In the genomic region with DNA sequence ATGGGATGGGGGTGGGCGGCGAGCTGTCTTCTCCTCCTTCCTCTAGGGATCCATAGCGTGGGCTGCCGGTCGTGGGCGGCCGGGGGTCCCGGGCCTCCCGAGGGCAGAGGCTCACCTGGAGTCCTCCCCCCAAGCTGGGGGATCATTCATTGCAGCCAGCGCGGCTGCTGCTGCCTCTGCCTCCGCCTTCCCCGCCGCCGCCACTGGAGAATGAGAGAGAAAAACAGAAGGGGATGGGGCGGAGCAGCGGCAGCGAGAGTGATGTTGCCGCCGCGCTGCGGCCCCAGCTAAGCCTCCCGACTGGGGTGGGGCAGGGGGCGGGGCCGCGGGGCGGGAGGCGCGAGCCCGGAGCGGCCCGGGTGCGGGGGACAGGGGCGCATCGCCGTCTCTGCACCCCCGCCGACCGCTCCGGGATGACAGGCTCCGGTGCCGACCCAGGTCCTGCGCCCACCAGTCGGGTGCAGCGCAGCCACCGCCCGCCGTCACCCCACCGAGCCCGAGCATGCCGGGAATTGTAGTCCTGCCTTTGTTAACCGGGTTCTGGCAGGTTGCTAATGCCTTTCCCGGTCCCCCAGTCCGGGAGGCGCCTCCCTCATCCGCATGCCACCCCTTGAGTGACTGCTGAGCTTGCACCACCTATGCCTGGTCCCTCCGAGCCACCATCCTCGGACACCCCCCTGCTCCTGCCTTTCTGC, we compare ENCODE assay signal across 8 cellular contexts. TPM values are rescaled to one million over a fixed set of nuclear protein-coding genes. Genes with fewer than 3 reads are reported as not detected.
DNase-seq lines count a peak whose midpoint lies in the region; ATAC-seq and TF ChIP-seq lines count a peak whose summit lies in the region.

A gene (minus strand): TSS at position 225 of the 695 bp plus-strand sequence. CDS start 580 bp downstream, outside the sequence.

- H3K9me3 Mint-ChIP-seq in CD4-positive, alpha-beta T cell: no peaks in the 10 kb centered on the region
- no peaks in the 10 kb centered on the region for H3K9me3 Mint-ChIP-seq in nephron progenitor cell
- H3K9me3 Mint-ChIP-seq in stimulated activated naive CD8-positive, alpha-beta T cell treated with anti-CD3 and anti-CD28 coated beads, Interleukin-15, Interleukin-2, amounts not matched to agents 100 ng/mL and 50 ng/mL, for 24 hours: no peaks in the 10 kb centered on the region

- peak; percentile 56 to 76 (median 68) for DNase-seq in CD4-positive, alpha-beta T cell
- DNase-seq in RWPE2 (ENCODE audit: low spot score) (peak; percentile 77), fibroblast of villous mesenchyme (ENCODE audit: low read depth) (peak; percentile 52), nephron progenitor cell (peak; percentile 79)
- peak; percentile 90 for DNase-seq in activated effector memory CD4-positive, alpha-beta T cell treated with anti-CD3 and anti-CD28 coated beads, Interleukin-2, amount 50 U/mL, for 16 hours

- TF ChIP-seq CTCF in CD4-positive, alpha-beta T cell (IDR thresholded peaks at IDR 0.05): no peak
- TF ChIP-seq CTCF in RWPE2 (IDR thresholded peaks at IDR 0.05; ENCODE audit: poor library complexity, severe bottlenecking) (no peak), fibroblast of villous mesenchyme (IDR thresholded peaks at IDR 0.05; ENCODE audit: insufficient read depth, low read depth, low read length) (no peak), nephron progenitor cell (IDR thresholded peaks at IDR 0.05) (no peak)

- no peaks in the 10 kb centered on the region for H3K9me3 ChIP-seq in CD4-positive, alpha-beta T cell (ENCODE audit: control insufficient read depth, low read length)
- H3K9me3 ChIP-seq in KOPT-K1 (ENCODE audit: insufficient read depth, low read length, poor library complexity, severe bottlenecking): no peaks in the 10 kb centered on the region
- no peaks in the 10 kb centered on the region for H3K9me3 ChIP-seq in RWPE2 (ENCODE audit: severe bottlenecking)

- H3K36me3 Mint-ChIP-seq in CD4-positive, alpha-beta T cell (ENCODE audit: low read depth): no peaks in the 10 kb centered on the region
- H3K36me3 Mint-ChIP-seq in nephron progenitor cell (ENCODE audit: low read depth): peaks cover 21% of the 10 kb centered on the region
- H3K36me3 Mint-ChIP-seq in stimulated activated naive CD8-positive, alpha-beta T cell treated with anti-CD3 and anti-CD28 coated beads, Interleukin-15, Interleukin-2, amounts not matched to agents 100 ng/mL and 50 ng/mL, for 24 hours (ENCODE audit: low read depth): no peaks in the 10 kb centered on the region

- H3K4me3 Mint-ChIP-seq in CD4-positive, alpha-beta T cell: peak within 1 kb of the TSS; percentile 92
- H3K4me3 Mint-ChIP-seq in nephron progenitor cell: peak within 1 kb of the TSS; percentile 87
- peak within 1 kb of the TSS; percentile 82 for H3K4me3 Mint-ChIP-seq in stimulated activated naive CD8-positive, alpha-beta T cell treated with anti-CD3 and anti-CD28 coated beads, Interleukin-15, Interleukin-2, amounts not matched to agents 100 ng/mL and 50 ng/mL, for 24 hours

- CTCF ChIA-PET in CD4-positive, alpha-beta T cell (lab: Charles Lee): interaction anchor here (0.5 to 1.3 kb wide), 3 partner anchors 9 to 73 kb away, joined by 3 to 5 read pairs (median 5); no protein-coding TSS in a partner anchor

- no peaks in the 10 kb centered on the region for H3K36me3 ChIP-seq in KOPT-K1 (ENCODE audit: insufficient read depth, low read length)
- H3K36me3 ChIP-seq in RWPE2 (ENCODE audit: low read depth): no peaks in the 10 kb centered on the region

- H3K27ac ChIP-seq in CD4-positive, alpha-beta T cell (ENCODE audit: low read depth, low read length): no peak within 1 kb of the TSS
- H3K27ac ChIP-seq in KOPT-K1 (ENCODE audit: low read depth, low read length, poor library complexity, severe bottlenecking) (peak within 1 kb of the TSS; percentile 59), RWPE2 (ENCODE audit: poor library complexity, severe bottlenecking) (peak within 1 kb of the TSS; percentile 43)

- H3K4me3 ChIP-seq in RWPE2 (ENCODE audit: severe bottlenecking) (peak within 1 kb of the TSS; percentile 69), fibroblast of villous mesenchyme (ENCODE audit: low read depth, low read length) (peak within 1 kb of the TSS; percentile 81)

- peaks cover 18% of the 10 kb centered on the region for H3K4me1 Mint-ChIP-seq in CD4-positive, alpha-beta T cell (ENCODE audit: low read depth)
- H3K4me1 Mint-ChIP-seq in nephron progenitor cell: peaks cover 48% of the 10 kb centered on the region
- H3K4me1 Mint-ChIP-seq in stimulated activated naive CD8-positive, alpha-beta T cell treated with anti-CD3 and anti-CD28 coated beads, Interleukin-15, Interleukin-2, amounts not matched to agents 100 ng/mL and 50 ng/mL, for 24 hours (ENCODE audit: low read depth): peaks cover 5% of the 10 kb centered on the region

- peak; percentile 95 for ATAC-seq in CD4-positive, alpha-beta T cell (ENCODE audit: poor library complexity)
- ATAC-seq in GM21423 (IDR thresholded peaks at IDR 0.05; ENCODE audit: unreplicated experiment) (peak; percentile 65), RWPE2 (ENCODE audit: low read depth) (peak; percentile 70)

- H3K4me1 ChIP-seq in RWPE2 (ENCODE audit: insufficient read depth, poor library complexity, severe bottlenecking): peaks cover 12% of the 10 kb centered on the region

- POLR2A ChIA-PET in CD4-positive, alpha-beta T cell (lab: Charles Lee): interaction anchor here (0.7 to 2.2 kb wide), 7 partner anchors 8 to 363 kb away, joined by 3 to 12 read pairs (median 5); a partner anchor contains a TSS

- intact Hi-C loops in CD4-positive, alpha-beta T cell (cut with DNase I, micrococcal nuclease): loop anchor here in 1 of 2 experiments (1.0 to 2.0 kb wide), 2 partner anchors 52 to 104 kb away; a partner anchor contains a TSS

- H3K27me3 ChIP-seq in CD4-positive, alpha-beta T cell (ENCODE audit: control insufficient read depth, insufficient read depth, low read length): no peaks in the 10 kb centered on the region
- H3K27me3 ChIP-seq in RWPE2 (ENCODE audit: insufficient read depth, poor library complexity, severe bottlenecking): no peaks in the 10 kb centered on the region

- H3K27me3 Mint-ChIP-seq in CD4-positive, alpha-beta T cell: no peaks in the 10 kb centered on the region
- peaks cover 13% of the 10 kb centered on the region for H3K27me3 Mint-ChIP-seq in nephron progenitor cell (ENCODE audit: low read depth, poor library complexity)
- H3K27me3 Mint-ChIP-seq in stimulated activated naive CD8-positive, alpha-beta T cell treated with anti-CD3 and anti-CD28 coated beads, Interleukin-15, Interleukin-2, amounts not matched to agents 100 ng/mL and 50 ng/mL, for 24 hours: no peaks in the 10 kb centered on the region

- peak within 1 kb of the TSS; percentile 67 for H3K27ac Mint-ChIP-seq in CD4-positive, alpha-beta T cell
- peak within 1 kb of the TSS; percentile 92 for H3K27ac Mint-ChIP-seq in nephron progenitor cell
- H3K27ac Mint-ChIP-seq in stimulated activated naive CD8-positive, alpha-beta T cell treated with anti-CD3 and anti-CD28 coated beads, Interleukin-15, Interleukin-2, amounts not matched to agents 100 ng/mL and 50 ng/mL, for 24 hours: peak within 1 kb of the TSS; percentile 37

RNA-seq across cellular contexts. Expression of the gene that starts here (rescaled TPM):
- 1 to 10 TPM; 1.8 to 3.4 TPM for total RNA-seq in CD4-positive, alpha-beta T cell
- 9.9 and 12.2 TPM in 2 replicates for total RNA-seq in fibroblast of villous mesenchyme

Comparison
In these comparisons a context has a peak if more than half of its experiments do, and no peak if none do; other contexts are left out.
1. H3K27ac Mint-ChIP-seq: peak in every context shown above with its lines; median percentile 92 in nephron progenitor cell; 67 in CD4-positive, alpha-beta T cell; 37 in stimulated activated naive CD8-positive, alpha-beta T cell treated with anti-CD3 and anti-CD28 coated beads, Interleukin-15, Interleukin-2, amounts not matched to agents 100 ng/mL and 50 ng/mL, for 24 hours.